In genomic region chr1:12229835-12230548, GRCh38 we compare ENCODE assay signal across 8 cellular contexts. TPM values are rescaled to one million over a fixed set of nuclear protein-coding genes. Genes with fewer than 3 reads are reported as not detected.
A peak's percentile ranks its signal among the peaks of the same experiment; 100 is the strongest.
DNase-seq lines count a peak whose midpoint lies in the region; ATAC-seq and TF ChIP-seq lines count a peak whose summit lies in the region.

Gene VPS13D (plus strand): TSS chr1:12230030. CDS start chr1:12234267, 4,237 bp downstream.

- H3K4me1 Mint-ChIP-seq in activated naive CD8-positive, alpha-beta T cell treated with anti-CD3 and anti-CD28 coated beads for 36 hours: peaks cover 20% of the 10 kb centered on the region

- H3K36me3 ChIP-seq in DOHH2 (ENCODE audit: control insufficient read depth, low read length) (no peaks in the 10 kb centered on the region; the same call in 1 of the 2 replicates), SU-DHL-6 (ENCODE audit: low read length) (no peaks in the 10 kb centered on the region), parathyroid adenoma (ENCODE audit: control insufficient read depth, insufficient read depth, low read length) (no peaks in the 10 kb centered on the region), tibial artery (peaks cover 0 to 8% (median 4%) of the 10 kb centered on the region in 3 donors)

- H3K9me3 ChIP-seq in DOHH2 (ENCODE audit: control insufficient read depth, insufficient read depth, low read length) (no peaks in the 10 kb centered on the region), SU-DHL-6 (ENCODE audit: insufficient read depth, low read length) (no peaks in the 10 kb centered on the region), parathyroid adenoma (ENCODE audit: control insufficient read depth, low read length) (no peaks in the 10 kb centered on the region), tibial artery (no peaks in the 10 kb centered on the region)

- H3K27me3 Mint-ChIP-seq in activated naive CD8-positive, alpha-beta T cell treated with anti-CD3 and anti-CD28 coated beads for 36 hours: no peaks in the 10 kb centered on the region

- H3K9ac ChIP-seq in SU-DHL-6 (ENCODE audit: low read length) (peak within 1 kb of the TSS; percentile 87), parathyroid adenoma (peak within 1 kb of the TSS; percentile 84)

- ATAC-seq in GM21576 (IDR thresholded peaks at IDR 0.05; ENCODE audit: unreplicated experiment) (peak; percentile 74), Right ventricle myocardium superior (ENCODE audit: poor library complexity) (peak; percentile 87)

- H3K27me3 ChIP-seq in DOHH2 (ENCODE audit: control insufficient read depth, low read length) (peaks cover 3% of the 10 kb centered on the region; the same call in 1 of the 2 replicates), SU-DHL-6 (ENCODE audit: low read length) (no peaks in the 10 kb centered on the region), parathyroid adenoma (ENCODE audit: control insufficient read depth, insufficient read depth, low read length) (no peaks in the 10 kb centered on the region), tibial artery (no peaks in the 10 kb centered on the region)

- peaks cover 3% of the 10 kb centered on the region for H3K36me3 Mint-ChIP-seq in activated naive CD8-positive, alpha-beta T cell treated with anti-CD3 and anti-CD28 coated beads for 36 hours

- peaks cover 25% of the 10 kb centered on the region for H3K79me2 ChIP-seq in DOHH2 (ENCODE audit: control insufficient read depth, low read length)
- no peaks in the 10 kb centered on the region for H3K79me2 ChIP-seq in SU-DHL-6 (ENCODE audit: insufficient read depth, low read length)
- H3K79me2 ChIP-seq in parathyroid adenoma: peaks cover 13% of the 10 kb centered on the region

- no peaks in the 10 kb centered on the region for H3F3A ChIP-seq in DOHH2 (ENCODE audit: control insufficient read depth, insufficient read depth)
- no peaks in the 10 kb centered on the region for H3F3A ChIP-seq in SU-DHL-6 (ENCODE audit: insufficient read depth)

- DNase-seq in LHCN-M2 (ENCODE audit: low read depth) (peak; percentile 63), Right ventricle myocardium superior (peak; percentile 93), tibial artery (peak; percentile 83 to 87)
- peak; percentile 91 for DNase-seq in activated naive CD8-positive, alpha-beta T cell treated with anti-CD3 and anti-CD28 coated beads for 36 hours

- H3K9me2 ChIP-seq in DOHH2 (replicated peaks; ENCODE audit: control insufficient read depth, low read length) (no peaks in the 10 kb centered on the region), SU-DHL-6 (replicated peaks; ENCODE audit: insufficient read depth, low read length) (no peaks in the 10 kb centered on the region)

- TF ChIP-seq CTCF in DOHH2 (IDR thresholded peaks at IDR 0.05; ENCODE audit: low read depth, low read length, poor library complexity, severe bottlenecking) (peak; percentile 90), SU-DHL-6 (IDR thresholded peaks at IDR 0.05; ENCODE audit: insufficient read depth, low read length, poor library complexity, severe bottlenecking) (peak; percentile 95), parathyroid adenoma (IDR thresholded peaks at IDR 0.05) (peak; percentile 86), tibial artery (IDR thresholded peaks at IDR 0.05) (peak; percentile 95 to 98)

- H3K27ac Mint-ChIP-seq in activated naive CD8-positive, alpha-beta T cell treated with anti-CD3 and anti-CD28 coated beads for 36 hours: peak within 1 kb of the TSS; percentile 64

- peak within 1 kb of the TSS; percentile 87 for H3K4me3 Mint-ChIP-seq in activated naive CD8-positive, alpha-beta T cell treated with anti-CD3 and anti-CD28 coated beads for 36 hours

- H2AFZ ChIP-seq in SU-DHL-6 (ENCODE audit: low read depth, low read length, severe bottlenecking): peak within 1 kb of the TSS; percentile 83
- peak within 1 kb of the TSS; percentile 69 for H2AFZ ChIP-seq in parathyroid adenoma

- H3K4me2 ChIP-seq in DOHH2 (ENCODE audit: low read length) (peak within 1 kb of the TSS; percentile 95), SU-DHL-6 (ENCODE audit: low read depth, low read length, poor library complexity, severe bottlenecking) (peak within 1 kb of the TSS; percentile 89), parathyroid adenoma (ENCODE audit: low read length) (peak within 1 kb of the TSS; percentile 78)

- H3K9me3 Mint-ChIP-seq in activated naive CD8-positive, alpha-beta T cell treated with anti-CD3 and anti-CD28 coated beads for 36 hours: no peaks in the 10 kb centered on the region

- peak within 1 kb of the TSS; percentile 77 for H3K4me3 ChIP-seq in DOHH2 (ENCODE audit: low read length)
- peak within 1 kb of the TSS; percentile 92 for H3K4me3 ChIP-seq in SU-DHL-6 (ENCODE audit: insufficient read depth, low read length, poor library complexity, severe bottlenecking)
- H3K4me3 ChIP-seq in parathyroid adenoma (ENCODE audit: low read depth, low read length): peak within 1 kb of the TSS; percentile 85
- peak within 1 kb of the TSS; percentile 93 to 95 for H3K4me3 ChIP-seq in tibial artery

- peaks cover 9% of the 10 kb centered on the region for H3K4me1 ChIP-seq in DOHH2 (ENCODE audit: control insufficient read depth, low read length)
- H3K4me1 ChIP-seq in parathyroid adenoma: peaks cover 3% of the 10 kb centered on the region
- peaks cover 0 to 25% (median 10%) of the 10 kb centered on the region in 4 donors for H3K4me1 ChIP-seq in tibial artery

- intact Hi-C loops in Right ventricle myocardium superior (cut with DNase I) (no loop called here), tibial artery (cut with DNase I; ENCODE audit: low total_unique reads) (loop anchor here (10.0 kb wide), 2 partner anchors 55 to 425 kb away; no protein-coding TSS in a partner anchor)

- peaks cover 2% of the 10 kb centered on the region; the same call in 1 of the 2 replicates for H4K20me1 ChIP-seq in DOHH2 (ENCODE audit: control insufficient read depth, insufficient read depth, low read depth, low read length)
- H4K20me1 ChIP-seq in SU-DHL-6 (ENCODE audit: low read depth, low read length): no peaks in the 10 kb centered on the region

- H3K27ac ChIP-seq in DOHH2 (ENCODE audit: low read depth, low read length) (no peak within 1 kb of the TSS), SU-DHL-6 (ENCODE audit: low read depth, low read length) (no peak within 1 kb of the TSS), parathyroid adenoma (peak within 1 kb of the TSS; percentile 81), tibial artery (peak within 1 kb of the TSS; percentile 90 to 95)

RNA-seq across cellular contexts. Expression of gene VPS13D, which starts in this region (rescaled TPM):
- total RNA-seq in LHCN-M2 (2014; rRNA removed) (16.6 and 17.0 TPM in 2 replicates), Right ventricle myocardium superior (63.3 TPM)
- 7.5 TPM for polyA plus RNA-seq in LHCN-M2 (2012)
- total RNA-seq in activated naive CD8-positive, alpha-beta T cell treated with anti-CD3 and anti-CD28 coated beads for 36 hours: 10 to 100 TPM; 27.7 to 29.1 TPM

Comparison
In these comparisons a context has a peak if more than half of its experiments do, and no peak if none do; other contexts are left out.
1. H3K27ac ChIP-seq: peak in parathyroid adenoma (single experiment) and tibial artery (2 of 2); none in DOHH2 (single experiment) and SU-DHL-6 (single experiment).
2. Peak in every context shown above with its lines, with median percentiles within 50 percentile points of each other: H3K4me2 ChIP-seq, H3K4me3 ChIP-seq, CTCF ChIP-seq and DNase-seq.